In the genomic region with DNA sequence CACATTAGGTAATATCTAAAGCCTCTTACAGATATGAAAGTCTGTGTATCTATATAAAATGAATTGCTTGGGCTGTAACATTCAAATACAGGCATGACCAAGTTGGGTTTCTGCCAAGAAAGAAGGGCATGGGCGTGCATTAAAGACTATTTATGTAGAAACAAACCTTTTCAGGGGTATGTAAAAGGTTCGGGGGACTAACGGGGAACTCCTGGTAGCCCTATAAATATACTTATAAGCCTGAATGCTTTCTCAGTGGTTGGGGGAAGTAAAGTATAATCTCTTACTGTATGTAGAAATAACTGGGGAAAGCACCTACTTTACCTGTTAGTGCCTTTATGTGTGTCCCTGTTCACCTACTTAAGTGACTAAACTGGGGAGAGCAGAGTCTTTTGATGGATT, we compare ENCODE assay signal across 10 cellular contexts.
DNase-seq lines count a peak whose midpoint lies in the region; ATAC-seq and TF ChIP-seq lines count a peak whose summit lies in the region.
"Had no signal": no experiment of that assay in that cellular context is flagged by ENCODE, and none has a peak within 500 bp of the region (broad histone marks: within the 10 kb centered on the region; RNA-seq: fewer than 3 reads in every experiment).

No MANE protein-coding gene starts in this region.

- no peak for TF ChIP-seq CTCF in activated CD8-positive, alpha-beta T cell treated with anti-CD3 and anti-CD28 coated beads for 36 hours (IDR thresholded peaks at IDR 0.05)
- TF ChIP-seq CTCF in dorsolateral prefrontal cortex (IDR thresholded peaks at IDR 0.05 in 54 of 56, conservative IDR thresholded peaks at IDR 0.05 in 2 of 56; ENCODE audit: low read depth in 1 of 56, partially characterized antibody in 56 of 56) = no peak

- DNase-seq in activated CD8-positive, alpha-beta T cell treated with anti-CD3 and anti-CD28 coated beads for 36 hours = peak; percentile 56
- no peak for DNase-seq in activated CD8-positive, alpha-beta T cell treated with anti-CD3 and anti-CD28 coated beads, Interleukin-2, amount 10 ng/mL, durations not matched to agents 7 days and 5 days
- no peak for DNase-seq in OCI-M2 (lab: John Stamatoyannopoulos, UW; ENCODE audit: unreplicated experiment)
- no peak for DNase-seq in dorsolateral prefrontal cortex
- DNase-seq in amniotic stem cell (lab: John Stamatoyannopoulos, UW) = no peak
- DNase-seq: activated CD4-positive, alpha-beta T cell treated with anti-CD3 and anti-CD28 coated beads for 48 hours; kidney glomerular epithelial cell had no signal

- H3K27ac Mint-ChIP-seq in activated CD8-positive, alpha-beta T cell treated with anti-CD3 and anti-CD28 coated beads for 36 hours = peak overlapping the region; percentile 62
- no peak overlapping the region for H3K27ac Mint-ChIP-seq in activated CD8-positive, alpha-beta T cell treated with anti-CD3 and anti-CD28 coated beads, Interleukin-2, amount 10 ng/mL, durations not matched to agents 7 days and 5 days
- H3K27ac Mint-ChIP-seq in stimulated activated memory B cell treated with anti-CD40 and anti-IgM and Interleukin-4, amounts not matched to agents 10 μg/mL and 1 μg/mL and 100 μg/mL, for 72 hours = peak overlapping the region; percentile 52

- H3K4me1 Mint-ChIP-seq in activated CD8-positive, alpha-beta T cell treated with anti-CD3 and anti-CD28 coated beads for 36 hours (ENCODE audit: low read depth) = peaks cover 50% of the 10 kb centered on the region
- peaks cover 16% of the 10 kb centered on the region for H3K4me1 Mint-ChIP-seq in activated CD8-positive, alpha-beta T cell treated with anti-CD3 and anti-CD28 coated beads, Interleukin-2, amount 10 ng/mL, durations not matched to agents 7 days and 5 days (ENCODE audit: low read depth)
- H3K4me1 Mint-ChIP-seq in stimulated activated memory B cell treated with anti-CD40 and anti-IgM and Interleukin-4, amounts not matched to agents 10 μg/mL and 1 μg/mL and 100 μg/mL, for 72 hours = peaks cover 74% of the 10 kb centered on the region

- H3K27me3 ChIP-seq in dorsolateral prefrontal cortex = no peaks in the 10 kb centered on the region

- H3K27ac ChIP-seq in dorsolateral prefrontal cortex = no peak overlapping the region

- intact Hi-C loops in activated CD8-positive, alpha-beta T cell treated with anti-CD3 and anti-CD28 coated beads for 36 hours (cut with micrococcal nuclease) = no loop called here
- intact Hi-C loops in dorsolateral prefrontal cortex (cut with DNase I) = loop anchor here in 1 of 2 donors (10.0 kb wide), 1 partner anchor 733 kb away; no protein-coding TSS in a partner anchor

- no peaks in the 10 kb centered on the region for H3K36me3 Mint-ChIP-seq in activated CD8-positive, alpha-beta T cell treated with anti-CD3 and anti-CD28 coated beads for 36 hours (ENCODE audit: low read depth)
- no peaks in the 10 kb centered on the region for H3K36me3 Mint-ChIP-seq in activated CD8-positive, alpha-beta T cell treated with anti-CD3 and anti-CD28 coated beads, Interleukin-2, amount 10 ng/mL, durations not matched to agents 7 days and 5 days (ENCODE audit: low read depth)
- H3K36me3 Mint-ChIP-seq in stimulated activated memory B cell treated with anti-CD40 and anti-IgM and Interleukin-4, amounts not matched to agents 10 μg/mL and 1 μg/mL and 100 μg/mL, for 72 hours = no peaks in the 10 kb centered on the region

- no peak overlapping the region for H3K4me3 ChIP-seq in dorsolateral prefrontal cortex

- POLR2A ChIA-PET in activated CD8-positive, alpha-beta T cell treated with anti-CD3 and anti-CD28 coated beads for 36 hours (lab: Charles Lee) = interaction anchor here (1.0 to 1.3 kb wide), 3 partner anchors 11 to 293 kb away, joined by 3 read pairs; no protein-coding TSS in a partner anchor
- POLR2A ChIA-PET in activated CD8-positive, alpha-beta T cell treated with anti-CD3 and anti-CD28 coated beads, Interleukin-2, amount 10 ng/mL, durations not matched to agents 7 days and 5 days (lab: Charles Lee) = no interaction called here

- no peaks in the 10 kb centered on the region for H3K27me3 Mint-ChIP-seq in activated CD8-positive, alpha-beta T cell treated with anti-CD3 and anti-CD28 coated beads for 36 hours
- no peaks in the 10 kb centered on the region for H3K27me3 Mint-ChIP-seq in activated CD8-positive, alpha-beta T cell treated with anti-CD3 and anti-CD28 coated beads, Interleukin-2, amount 10 ng/mL, durations not matched to agents 7 days and 5 days (ENCODE audit: low read depth)
- no peaks in the 10 kb centered on the region for H3K27me3 Mint-ChIP-seq in stimulated activated memory B cell treated with anti-CD40 and anti-IgM and Interleukin-4, amounts not matched to agents 10 μg/mL and 1 μg/mL and 100 μg/mL, for 72 hours

- CTCF ChIA-PET in activated CD8-positive, alpha-beta T cell treated with anti-CD3 and anti-CD28 coated beads for 36 hours (lab: Charles Lee) = no interaction called here
- CTCF ChIA-PET in activated CD8-positive, alpha-beta T cell treated with anti-CD3 and anti-CD28 coated beads, Interleukin-2, amount 10 ng/mL, durations not matched to agents 7 days and 5 days (lab: Charles Lee) = interaction anchor here (1.3 kb wide), 1 partner anchor 34 kb away, joined by 3 read pairs; no protein-coding TSS in a partner anchor

- no peak overlapping the region for H3K4me3 Mint-ChIP-seq in activated CD8-positive, alpha-beta T cell treated with anti-CD3 and anti-CD28 coated beads for 36 hours
- H3K4me3 Mint-ChIP-seq in activated CD8-positive, alpha-beta T cell treated with anti-CD3 and anti-CD28 coated beads, Interleukin-2, amount 10 ng/mL, durations not matched to agents 7 days and 5 days = no peak overlapping the region
- H3K4me3 Mint-ChIP-seq in stimulated activated memory B cell treated with anti-CD40 and anti-IgM and Interleukin-4, amounts not matched to agents 10 μg/mL and 1 μg/mL and 100 μg/mL, for 72 hours = no peak overlapping the region

- peaks cover 6% of the 10 kb centered on the region for H3K9me3 Mint-ChIP-seq in activated CD8-positive, alpha-beta T cell treated with anti-CD3 and anti-CD28 coated beads for 36 hours
- no peaks in the 10 kb centered on the region for H3K9me3 Mint-ChIP-seq in activated CD8-positive, alpha-beta T cell treated with anti-CD3 and anti-CD28 coated beads, Interleukin-2, amount 10 ng/mL, durations not matched to agents 7 days and 5 days (ENCODE audit: insufficient read depth)
- no peaks in the 10 kb centered on the region for H3K9me3 Mint-ChIP-seq in stimulated activated memory B cell treated with anti-CD40 and anti-IgM and Interleukin-4, amounts not matched to agents 10 μg/mL and 1 μg/mL and 100 μg/mL, for 72 hours

- ATAC-seq in activated CD8-positive, alpha-beta T cell treated with anti-CD3 and anti-CD28 coated beads for 36 hours = peak; percentile 90
- no peak for ATAC-seq in activated CD8-positive, alpha-beta T cell treated with anti-CD3 and anti-CD28 coated beads, Interleukin-2, amount 10 ng/mL, durations not matched to agents 7 days and 5 days
- ATAC-seq in HG02610 (IDR thresholded peaks at IDR 0.05; ENCODE audit: unreplicated experiment) (peak; percentile 99), HG03575 (IDR thresholded peaks at IDR 0.05; ENCODE audit: extremely low read depth, insufficient number of reproducible peaks, low FRiP score, unreplicated experiment) (peak; percentile 98)
- ATAC-seq in stimulated activated memory B cell treated with anti-CD40 and anti-IgM and Interleukin-4, amounts not matched to agents 10 μg/mL and 1 μg/mL and 100 μg/mL, for 72 hours = peak; percentile 98
